ENCODE assay signal across 25 cellular contexts in genomic region chr18:8751692-8752091, GRCh38. TPM values are rescaled to one million over a fixed set of nuclear protein-coding genes. Genes with fewer than 3 reads are reported as not detected.
DNase-seq lines count a peak whose midpoint lies in the region; ATAC-seq, FAIRE-seq and TF ChIP-seq lines count a peak whose summit lies in the region.
"Had no signal": no experiment of that assay in that cellular context is flagged by ENCODE, and none has a peak within 500 bp of the region (broad histone marks: within the 10 kb centered on the region; RNA-seq: fewer than 3 reads in every experiment).

No MANE protein-coding gene starts in this region.

- peak overlapping the region; percentile 12; the same call in 1 of the 2 replicates for H3K27ac Mint-ChIP-seq in GM23338
- peak overlapping the region; percentile 45 for H3K27ac Mint-ChIP-seq in activated T-helper 17 cell treated with anti-CD3 and anti-CD28 coated beads, Interleukin-2, amount 50 U/mL, for 72 hours
- H3K27ac Mint-ChIP-seq: activated naive CD4-positive, alpha-beta T cell treated with anti-CD3 and anti-CD28 coated beads for 36 hours; B cell; stimulated activated naive CD8-positive, alpha-beta T cell treated with anti-CD3 and anti-CD28 coated beads, Interleukin-15, amount 100 ng/mL, for 72 hours had no signal

- H3K9me3 Mint-ChIP-seq in GM23338 = no peaks in the 10 kb centered on the region
- H3K9me3 Mint-ChIP-seq in activated T-helper 17 cell treated with anti-CD3 and anti-CD28 coated beads, Interleukin-2, amount 50 U/mL, for 72 hours = no peaks in the 10 kb centered on the region
- H3K9me3 Mint-ChIP-seq: activated naive CD4-positive, alpha-beta T cell treated with anti-CD3 and anti-CD28 coated beads for 36 hours; stimulated activated naive CD8-positive, alpha-beta T cell treated with anti-CD3 and anti-CD28 coated beads, Interleukin-15, amount 100 ng/mL, for 72 hours had no signal

- no peaks in the 10 kb centered on the region for H3K9me3 ChIP-seq in stomach
- H3K9me3 ChIP-seq: heart right ventricle, neutrophil had no signal

- H3K4me1 ChIP-seq in GM23338 (ENCODE audit: insufficient read depth) = no peaks in the 10 kb centered on the region
- peaks cover 0 to 39% (median 18%) of the 10 kb centered on the region in 4 donors for H3K4me1 ChIP-seq in stomach

- H4K20me1 ChIP-seq in GM23338 (replicated peaks; ENCODE audit: insufficient read depth) = no peaks in the 10 kb centered on the region; the same call in 1 of the 2 replicates

- TF ChIP-seq POLR2A in stomach (IDR thresholded peaks at IDR 0.05) = no peak

- no peaks in the 10 kb centered on the region for H3F3A ChIP-seq in GM23338 (replicated peaks; ENCODE audit: low read depth)

- TF ChIP-seq CTCF in GM23338 (conservative IDR thresholded peaks at IDR 0.05; ENCODE audit: low read depth in 2 of 2) (no peak), foreskin fibroblast (IDR thresholded peaks at IDR 0.05; ENCODE audit: low read depth, low read length) (no peak), stomach (IDR thresholded peaks at IDR 0.05) (no peak)

- H3K79me2 ChIP-seq in GM23338 (replicated peaks; ENCODE audit: insufficient read depth) = peaks cover 27% of the 10 kb centered on the region; the same call in 1 of the 2 replicates

- H3K27me3 ChIP-seq in GM23338 (ENCODE audit: insufficient read depth) (no peaks in the 10 kb centered on the region), stomach (no peaks in the 10 kb centered on the region)
- H3K27me3 ChIP-seq: heart right ventricle, neutrophil had no signal

- H3K4me3 ChIP-seq in GM23338 = no peak overlapping the region
- H3K4me3 ChIP-seq in foreskin fibroblast (ENCODE audit: low read depth in 1 of 2, low read length in 2 of 2) = peak overlapping the region; percentile 13 to 17
- H3K4me3 ChIP-seq in stomach = no peak overlapping the region
- H3K4me3 ChIP-seq: heart right ventricle had no signal

- H3K4me2 ChIP-seq in GM23338 = no peak overlapping the region

- H3K4me3 Mint-ChIP-seq in GM23338 = no peak overlapping the region
- H3K4me3 Mint-ChIP-seq in activated T-helper 17 cell treated with anti-CD3 and anti-CD28 coated beads, Interleukin-2, amount 50 U/mL, for 72 hours = no peak overlapping the region
- H3K4me3 Mint-ChIP-seq: activated naive CD4-positive, alpha-beta T cell treated with anti-CD3 and anti-CD28 coated beads for 36 hours; B cell; stimulated activated naive CD8-positive, alpha-beta T cell treated with anti-CD3 and anti-CD28 coated beads, Interleukin-15, amount 100 ng/mL, for 72 hours had no signal

- H3K27me3 Mint-ChIP-seq in GM23338 (ENCODE audit: insufficient read depth, low read depth, poor library complexity) = no peaks in the 10 kb centered on the region
- H3K27me3 Mint-ChIP-seq in activated T-helper 17 cell treated with anti-CD3 and anti-CD28 coated beads, Interleukin-2, amount 50 U/mL, for 72 hours = no peaks in the 10 kb centered on the region
- H3K27me3 Mint-ChIP-seq: B cell had no signal

- H3K27ac ChIP-seq in GM23338 (ENCODE audit: low read depth) = no peak overlapping the region
- H3K27ac ChIP-seq in stomach = peak overlapping the region; percentile 22 to 82 (median 59)
- H3K27ac ChIP-seq: epithelial cell of prostate, heart right ventricle, HL-60, neutrophil had no signal

- FAIRE-seq in HTR-8/SVneo (lab: Jason Lieb, UNC) = no peak
- FAIRE-seq: kidney, RCC 7860 had no signal

- no peak for ATAC-seq in GM23338
- ATAC-seq in activated T-helper 17 cell treated with anti-CD3 and anti-CD28 coated beads, Interleukin-2, amount 50 U/mL, for 72 hours (replicated peaks) = no peak
- ATAC-seq: heart right ventricle; right cardiac atrium; stimulated activated naive CD8-positive, alpha-beta T cell treated with anti-CD3 and anti-CD28 coated beads, Interleukin-15, amount 100 ng/mL, for 72 hours had no signal

- no peak for TF ChIP-seq EP300 in stomach (IDR thresholded peaks at IDR 0.05)

- WGBS in stomach, 5 donors = 70 to 77% (median 73%) methylated on average over 9 of the region's 9 CpGs

- intact Hi-C loops in stomach (cut with DNase I; ENCODE audit: low total_unique reads) = no loop called here

- H3K9me2 ChIP-seq in GM23338 (ENCODE audit: insufficient read depth) = no peaks in the 10 kb centered on the region

- H3K36me3 ChIP-seq in GM23338 (ENCODE audit: insufficient read depth) (peaks cover 7% of the 10 kb centered on the region; the same call in 1 of the 2 replicates), stomach (no peaks in the 10 kb centered on the region)
- H3K36me3 ChIP-seq: heart right ventricle, neutrophil had no signal

- H3K36me3 Mint-ChIP-seq in GM23338 (ENCODE audit: low read depth) = peaks cover 16% of the 10 kb centered on the region
- no peaks in the 10 kb centered on the region for H3K36me3 Mint-ChIP-seq in activated T-helper 17 cell treated with anti-CD3 and anti-CD28 coated beads, Interleukin-2, amount 50 U/mL, for 72 hours (ENCODE audit: low read depth)

- H2AFZ ChIP-seq in GM23338 = no peak overlapping the region

- DNase-seq in GM23338 (ENCODE audit: low spot score) (no peak), foreskin fibroblast (peak in 1 of 2 donors; percentile 21), stomach (no peak), NK-92 (lab: John Stamatoyannopoulos, UW; ENCODE audit: unreplicated experiment) (no peak), HTR-8/SVneo (ENCODE audit: insufficient read length, low spot score) (no peak), cerebellar nuclear complex (lab: John Stamatoyannopoulos, UW) (no peak)
- no peak for DNase-seq in NK-92 treated with Interleukin-12 subunit alpha and Interleukin-12 subunit beta, amount 100 ng/mL, for 24 hours (lab: John Stamatoyannopoulos, UW)
- DNase-seq: activated CD4-positive, alpha-beta T cell treated with anti-CD3 and anti-CD28 coated beads, Interleukin-2, amount 50 U/mL, for 1 hour; activated naive CD4-positive, alpha-beta T cell treated with anti-CD3 and anti-CD28 coated beads for 36 hours; heart right ventricle; KG1; kidney; midbrain; NCI-H1105; NCI-H2107; NCI-H748 treated with DMSO at 0.1 percent for 48 hours; right cardiac atrium; stimulated activated CD4-positive, alpha-beta T cell treated with anti-CD3 and anti-CD28 coated beads, Interleukin-1b, Interleukin-23, amount 100 ng/mL, for 48 hours; stimulated activated naive CD8-positive, alpha-beta T cell treated with anti-CD3 and anti-CD28 coated beads, Interleukin-15, amount 100 ng/mL, for 72 hours had no signal

- H3K4me1 Mint-ChIP-seq in GM23338 = no peaks in the 10 kb centered on the region
- peaks cover 16% of the 10 kb centered on the region for H3K4me1 Mint-ChIP-seq in activated T-helper 17 cell treated with anti-CD3 and anti-CD28 coated beads, Interleukin-2, amount 50 U/mL, for 72 hours

TF ChIP-seq in GM23338, 12 proteins besides CTCF, POLR2A, EP300 and RAD21 (continues in another document):
- TF ChIP-seq CREB1 (CRISPR knock-in tag; IDR thresholded peaks at IDR 0.05; ENCODE audit: low read depth) = no peak
- TF ChIP-seq REST (IDR thresholded peaks at IDR 0.05; ENCODE audit: unreplicated experiment) = no peak
- TF ChIP-seq NANOG (IDR thresholded peaks at IDR 0.05; ENCODE audit: borderline replicate concordance) = no peak

RNA-seq across cellular contexts. Expression of gene MTCL1, which starts 46.3 kb away (rescaled TPM):
- total RNA-seq in GM23338 (2014; rRNA removed; shearing (Covaris generic)) = 35.1 and 45.0 TPM in 2 replicates
- polyA plus RNA-seq in GM23338 (2016; fragmentation: Nextera tagmentation; extraction: Ambion mirVana) (11.3 and 14.4 TPM in 2 replicates), stomach (1 to 10 TPM; 2.3 to 9.5 (median 5.5) TPM)
- total RNA-seq in activated T-helper 17 cell treated with anti-CD3 and anti-CD28 coated beads, Interleukin-2, amount 50 U/mL, for 72 hours = under 1 TPM; 0.64 to 0.95 TPM
- 100 to 1,000 TPM in 1 of 5 donors, 10 to 100 TPM in 4; 13.6 to 225 (median 37.7) TPM for total RNA-seq in stomach

Comparison
In these comparisons a context has a peak if more than half of its experiments do, and no peak if none do; other contexts are left out.
1. H3K4me3 ChIP-seq: peak in foreskin fibroblast (2 of 2); none in GM23338 (single experiment) and stomach (0 of 4).
2. RNA of gene MTCL1, which starts 46.3 kb away (total RNA-seq): 35.1 to 45.0 TPM in GM23338 and 13.6 to 225 TPM in stomach; 0.64 to 0.95 TPM in activated T-helper 17 cell treated with anti-CD3 and anti-CD28 coated beads, Interleukin-2, amount 50 U/mL, for 72 hours; every median in the first group is over 4 times any median in the second.